17 cellular contexts compared by ENCODE assay signal in the genomic region with DNA sequence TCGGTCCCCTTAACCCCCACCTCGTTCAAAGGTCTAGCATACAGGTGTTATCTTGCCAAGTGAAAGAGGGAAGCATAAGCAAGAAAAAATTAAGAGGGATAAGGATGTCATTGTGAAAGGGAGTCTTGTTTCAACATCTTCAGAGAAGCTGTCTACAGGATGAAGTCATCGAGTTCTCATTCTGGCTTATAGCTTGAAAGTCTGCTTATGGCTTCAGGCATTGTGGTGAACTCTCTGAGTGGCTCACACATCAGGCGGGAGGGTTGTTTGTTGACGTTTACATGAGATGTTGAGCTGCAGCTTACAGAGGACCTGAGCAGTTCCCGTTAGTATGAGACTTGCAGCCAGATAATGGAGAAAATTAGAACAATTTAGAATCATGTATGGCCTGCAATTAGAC. TPM values are rescaled to one million over a fixed set of nuclear protein-coding genes. Genes with fewer than 3 reads are reported as not detected.
A peak's percentile ranks its signal among the peaks of the same experiment; 100 is the strongest.
DNase-seq lines count a peak whose midpoint lies in the region; TF ChIP-seq lines count a peak whose summit lies in the region.
"Had no signal": no experiment of that assay in that cellular context is flagged by ENCODE, and none has a peak within 500 bp of the region (broad histone marks: within the 10 kb centered on the region; RNA-seq: fewer than 3 reads in every experiment).

No MANE protein-coding gene starts in this region.

- H3K9me3 Mint-ChIP-seq in endothelial cell (ENCODE audit: unreplicated experiment), result no peaks in the 10 kb centered on the region
- H3K9me3 Mint-ChIP-seq: IgD-negative memory B cell; stimulated activated memory B cell treated with anti-CD40 and anti-IgM and Interleukin-4, amounts not matched to agents 10 μg/mL and 1 μg/mL and 100 μg/mL, for 72 hours; T-cell had no signal

- H3K4me1 Mint-ChIP-seq in endothelial cell (ENCODE audit: unreplicated experiment), result peaks cover 11% of the 10 kb centered on the region
- H3K4me1 Mint-ChIP-seq: brain; stimulated activated memory B cell treated with anti-CD40 and anti-IgM and Interleukin-4, amounts not matched to agents 10 μg/mL and 1 μg/mL and 100 μg/mL, for 72 hours had no signal

- no peaks in the 10 kb centered on the region for H3K36me3 Mint-ChIP-seq in endothelial cell (ENCODE audit: low read depth, unreplicated experiment)
- H3K36me3 Mint-ChIP-seq: brain; IgD-negative memory B cell; stimulated activated memory B cell treated with anti-CD40 and anti-IgM and Interleukin-4, amounts not matched to agents 10 μg/mL and 1 μg/mL and 100 μg/mL, for 72 hours; T-cell had no signal

- CTCF ChIA-PET in AG04449 (lab: Yijun Ruan, JAX), result no interaction called here

- no peak overlapping the region for H3K4me3 Mint-ChIP-seq in endothelial cell (ENCODE audit: unreplicated experiment)
- H3K4me3 Mint-ChIP-seq: brain; IgD-negative memory B cell; stimulated activated memory B cell treated with anti-CD40 and anti-IgM and Interleukin-4, amounts not matched to agents 10 μg/mL and 1 μg/mL and 100 μg/mL, for 72 hours; T-cell had no signal

- POLR2A ChIA-PET in AG04449 (lab: Yijun Ruan, JAX), result no interaction called here

- H3K27ac Mint-ChIP-seq in endothelial cell (ENCODE audit: unreplicated experiment), result no peak overlapping the region
- H3K27ac Mint-ChIP-seq: brain; IgD-negative memory B cell; progenitor cell of endocrine pancreas; stimulated activated memory B cell treated with anti-CD40 and anti-IgM and Interleukin-4, amounts not matched to agents 10 μg/mL and 1 μg/mL and 100 μg/mL, for 72 hours; T-cell had no signal

- H3K4me3 ChIP-seq in AG04449 (ENCODE audit: low read depth, low read length), result no peak overlapping the region

- TF ChIP-seq CTCF in AG04449 (IDR thresholded peaks at IDR 0.05; ENCODE audit: insufficient read depth, low read length, missing control alignments), result no peak
- no peak for TF ChIP-seq CTCF in endothelial cell (IDR thresholded peaks at IDR 0.05; ENCODE audit: unreplicated experiment)

- in situ Hi-C loops in SK-MEL-5 (cut with HindIII; ENCODE audit: low pct_unique_long_range_greater_than_20kb, low sequenced_read_pairs), result no loop called here

- H3K27me3 Mint-ChIP-seq in endothelial cell (ENCODE audit: unreplicated experiment), result no peaks in the 10 kb centered on the region
- H3K27me3 Mint-ChIP-seq: brain; progenitor cell of endocrine pancreas; stimulated activated memory B cell treated with anti-CD40 and anti-IgM and Interleukin-4, amounts not matched to agents 10 μg/mL and 1 μg/mL and 100 μg/mL, for 72 hours had no signal

- DNase-seq in AG04449 (ENCODE audit: low read depth, low spot score), result peak; percentile 34
- DNase-seq in GM04503 (ENCODE audit: low read depth), result peak; percentile 56
- peak; percentile 71 for DNase-seq in SK-MEL-5 (ENCODE audit: low read depth, low spot score)
- DNase-seq in fibroblast of gingiva (ENCODE audit: low read depth), result peak; percentile 48
- no peak for DNase-seq in RKO (ENCODE audit: low spot score)
- DNase-seq in stimulated activated CD4-positive, alpha-beta T cell treated with anti-CD3 and anti-CD28 coated beads, Interleukin-2, amount 100 ng/mL, for 24 hours, result no peak
- DNase-seq in NCI-H2081 (lab: John Stamatoyannopoulos, UW), result no peak
- DNase-seq in endothelial cell (ENCODE audit: low spot score), result no peak
- DNase-seq: AML-193; DMS53; NCI-H1930; stimulated activated CD4-positive, alpha-beta T cell treated with anti-CD3 and anti-CD28 coated beads, Interleukin-2, amount 100 ng/mL, for 48 hours; T-cell had no signal

RNA-seq across cellular contexts. Expression of gene MAGEA9B, which starts 16.6 kb away (rescaled TPM):
- 0.27 TPM in 1 of 2 replicates, not detected in the other for total RNA-seq in SK-MEL-5 (2014; rRNA removed; shearing (Covaris generic))
- polyA plus RNA-seq in SK-MEL-5 (2015; cell fraction: cytosol; rRNA removed), result 0.05 and 0.35 TPM in 2 replicates
- polyA plus RNA-seq in SK-MEL-5 (2015; cell fraction: nucleus; rRNA removed), result not detected in 2 replicates
- total RNA-seq in endothelial cell (ENCODE audit: unreplicated experiment), result not detected
- total RNA-seq: progenitor cell of endocrine pancreas, T-cell had no signal

RNA-seq across cellular contexts. Expression of gene HSFX3, which starts 20.9 kb away (rescaled TPM):
- total RNA-seq in SK-MEL-5 (2014; rRNA removed; shearing (Covaris generic)), result not detected in 2 replicates
- not detected in 2 replicates for polyA plus RNA-seq in SK-MEL-5 (2015; cell fraction: cytosol; rRNA removed)
- polyA plus RNA-seq in SK-MEL-5 (2015; cell fraction: nucleus; rRNA removed), result not detected in 2 replicates
- not detected for total RNA-seq in endothelial cell (ENCODE audit: unreplicated experiment)
- total RNA-seq: progenitor cell of endocrine pancreas, T-cell had no signal
- polyA plus RNA-seq: IgD-negative memory B cell had no signal

RNA-seq across cellular contexts. Expression of gene HSFX2, which starts 24.4 kb away (rescaled TPM):
- not detected in 2 replicates for total RNA-seq in SK-MEL-5 (2014; rRNA removed; shearing (Covaris generic))
- polyA plus RNA-seq in SK-MEL-5 (2015; cell fraction: cytosol; rRNA removed), result not detected in 2 replicates
- not detected in 2 replicates for polyA plus RNA-seq in SK-MEL-5 (2015; cell fraction: nucleus; rRNA removed)
- total RNA-seq in endothelial cell (ENCODE audit: unreplicated experiment), result 2.0 TPM
- total RNA-seq: T-cell had no signal

RNA-seq across cellular contexts. Expression of gene EOLA1, which starts 29.9 kb away (rescaled TPM):
- 19.4 and 20.9 TPM in 2 replicates for total RNA-seq in SK-MEL-5 (2014; rRNA removed; shearing (Covaris generic))
- 14.4 and 16.8 TPM in 2 replicates for polyA plus RNA-seq in SK-MEL-5 (2015; cell fraction: cytosol; rRNA removed)
- 12.5 and 27.7 TPM in 2 replicates for polyA plus RNA-seq in SK-MEL-5 (2015; cell fraction: nucleus; rRNA removed)
- total RNA-seq in endothelial cell (ENCODE audit: unreplicated experiment), result 57.4 TPM

Comparison
In these comparisons a context has a peak if more than half of its experiments do, and no peak if none do; other contexts are left out.
1. DNase-seq: peak in AG04449 (single experiment), GM04503 (single experiment), SK-MEL-5 (single experiment) and fibroblast of gingiva (single experiment); none in RKO (single experiment), stimulated activated CD4-positive, alpha-beta T cell treated with anti-CD3 and anti-CD28 coated beads, Interleukin-2, amount 100 ng/mL, for 24 hours (0 of 2), NCI-H2081 (0 of 2) and endothelial cell (single experiment).